In genomic region chr10:110354322-110354766, GRCh38 we compare ENCODE assay signal across 8 cellular contexts. TPM values are rescaled to one million over a fixed set of nuclear protein-coding genes. Genes with fewer than 3 reads are reported as not detected.
DNase-seq lines count a peak whose midpoint lies in the region; ATAC-seq and TF ChIP-seq lines count a peak whose summit lies in the region.

No MANE protein-coding gene starts in this region.

- CTCF ChIA-PET in CD4-positive, alpha-beta T cell (lab: Charles Lee) = interaction anchor here (0.6 to 1.9 kb wide), 20 partner anchors 13 to 195 kb away, joined by 3 to 17 read pairs (median 3); partner anchors contain the start of gene DUSP5

- H3K4me3 ChIP-seq in lung = no peak overlapping the region

- WGBS in lung, 2 donors = 29 to 35% methylated on average over 11 of the region's 11 CpGs

- no peaks in the 10 kb centered on the region for H3K27me3 Mint-ChIP-seq in CD4-positive, alpha-beta T cell

- intact Hi-C loops in CD4-positive, alpha-beta T cell (cut with DNase I, micrococcal nuclease) = loop anchor here (1.0 to 2.0 kb wide), 4 partner anchors 48 to 193 kb away; no protein-coding TSS in a partner anchor

- ATAC-seq in CD4-positive, alpha-beta T cell (ENCODE audit: poor library complexity) = peak; percentile 28
- ATAC-seq in GM21576 (IDR thresholded peaks at IDR 0.05; ENCODE audit: unreplicated experiment) (peak; percentile 23), lung (ENCODE audit: insufficient read depth, low FRiP score) (peak; percentile 64), HG03039 (IDR thresholded peaks at IDR 0.05; ENCODE audit: unreplicated experiment) (no peak)

- H3K27me3 ChIP-seq in CD4-positive, alpha-beta T cell (ENCODE audit: control insufficient read depth, insufficient read depth, low read length) = no peaks in the 10 kb centered on the region
- no peaks in the 10 kb centered on the region for H3K27me3 ChIP-seq in lung (ENCODE audit: control insufficient read depth, insufficient read depth)

- DNase-seq in CD4-positive, alpha-beta T cell = peak; percentile 64 to 80 (median 71)
- DNase-seq in NCI-H2171 treated with DMSO at 0.1 percent for 48 hours (lab: John Stamatoyannopoulos, UW) (peak; percentile 67), dermis microvascular lymphatic vessel endothelial cell (ENCODE audit: low read depth in 2 of 2) (peak; percentile 63 to 87), lung (ENCODE audit: low spot score) (peak; percentile 76)
- peak; percentile 93 for DNase-seq in activated CD4-positive, alpha-beta T cell treated with anti-CD3 and anti-CD28 coated beads for 48 hours
- peak; percentile 51 for DNase-seq in stimulated activated CD8-positive, alpha-beta memory T cell treated with anti-CD3 and anti-CD28 coated beads, Interleukin-12 subunit alpha, Interleukin-12 subunit beta, amount 100 ng/mL, for 24 hours (ENCODE audit: extremely low read depth)

- POLR2A ChIA-PET in CD4-positive, alpha-beta T cell (lab: Charles Lee) = interaction anchor here (0.6 to 2.3 kb wide), 7 partner anchors 49 to 213 kb away, joined by 3 to 15 read pairs (median 3); partner anchors contain the start of genes SMC3 and SMNDC1

- H3K9me3 ChIP-seq in CD4-positive, alpha-beta T cell (ENCODE audit: control insufficient read depth, low read length) = no peaks in the 10 kb centered on the region
- no peaks in the 10 kb centered on the region for H3K9me3 ChIP-seq in lung (ENCODE audit: control insufficient read depth in 2 of 2, insufficient read depth in 1 of 2, low read length in 1 of 2)

- no peak overlapping the region for H3K27ac ChIP-seq in CD4-positive, alpha-beta T cell (ENCODE audit: low read depth, low read length)
- no peak overlapping the region for H3K27ac ChIP-seq in lung (ENCODE audit: low read depth in 1 of 2, low read length in 1 of 2)

- H3K4me1 Mint-ChIP-seq in CD4-positive, alpha-beta T cell (ENCODE audit: low read depth) = peaks cover 53% of the 10 kb centered on the region

- peak; percentile 67 for TF ChIP-seq CTCF in CD4-positive, alpha-beta T cell (IDR thresholded peaks at IDR 0.05)
- peak; percentile 74 for TF ChIP-seq CTCF in lung (IDR thresholded peaks at IDR 0.05; ENCODE audit: control extremely low read depth, extremely low read depth)

- peak overlapping the region; percentile 96 for H3K27ac Mint-ChIP-seq in CD4-positive, alpha-beta T cell

- H3K36me3 Mint-ChIP-seq in CD4-positive, alpha-beta T cell (ENCODE audit: low read depth) = no peaks in the 10 kb centered on the region

- peaks cover 0 to 15% of the 10 kb centered on the region in 2 donors for H3K4me1 ChIP-seq in lung (ENCODE audit: control insufficient read depth in 2 of 2, insufficient read depth in 2 of 2, low read length in 2 of 2)

- H3K4me3 Mint-ChIP-seq in CD4-positive, alpha-beta T cell = peak overlapping the region; percentile 40

- H3K9me3 Mint-ChIP-seq in CD4-positive, alpha-beta T cell = no peaks in the 10 kb centered on the region

- no peaks in the 10 kb centered on the region for H3K36me3 ChIP-seq in lung (ENCODE audit: control insufficient read depth in 2 of 2, insufficient read depth in 2 of 2, low read length in 2 of 2)

RNA-seq across cellular contexts. Expression of gene SMNDC1, which starts 49.6 kb away (rescaled TPM):
- total RNA-seq in CD4-positive, alpha-beta T cell = 10 to 100 TPM; 40.2 to 48.1 TPM
- 5.5 and 6.8 TPM in 2 replicates for total RNA-seq in dermis microvascular lymphatic vessel endothelial cell
- 10 to 100 TPM; 24.4 to 29.2 TPM for total RNA-seq in lung
- polyA plus RNA-seq in lung = 10 to 100 TPM; 11.8 to 13.3 TPM
